10 cellular contexts compared by ENCODE assay signal in genomic region chr3:195154111-195154791, GRCh38.
A peak's percentile ranks its signal among the peaks of the same experiment; 100 is the strongest.
DNase-seq lines count a peak whose midpoint lies in the region; ATAC-seq and TF ChIP-seq lines count a peak whose summit lies in the region.
"Had no signal": no experiment of that assay in that cellular context is flagged by ENCODE, and none has a peak within 500 bp of the region (broad histone marks: within the 10 kb centered on the region; RNA-seq: fewer than 3 reads in every experiment).

No MANE protein-coding gene starts in this region.

- H3K27ac ChIP-seq in SK-N-SH (ENCODE audit: low read depth in 2 of 2, low read length in 1 of 2) (peak overlapping the region; percentile 72 to 98; a peak in 3 of 4 replicates), cingulate gyrus (ENCODE audit: low read depth, low read length) (peak overlapping the region; percentile 69)
- H3K27ac ChIP-seq: A549 had no signal

- peaks cover 55 to 82% of the 10 kb centered on the region in 2 experiments for H3K4me1 ChIP-seq in SK-N-SH (ENCODE audit: control insufficient read depth in 1 of 2, insufficient read depth in 2 of 2, low read depth in 1 of 2, low read length in 1 of 2)

- H3K79me2 ChIP-seq in SK-N-SH (ENCODE audit: insufficient read depth), result peaks cover 7% of the 10 kb centered on the region; the same call in 1 of the 2 replicates

- peak overlapping the region; percentile 75 for H3K4me2 ChIP-seq in SK-N-SH
- H3K4me2 ChIP-seq: A549 had no signal

- H3K36me3 Mint-ChIP-seq in mesothelial cell of epicardium (no peaks in the 10 kb centered on the region), type B pancreatic cell (no peaks in the 10 kb centered on the region)

- H3K4me3 Mint-ChIP-seq in mesothelial cell of epicardium, result no peak overlapping the region
- H3K4me3 Mint-ChIP-seq in type B pancreatic cell, result peak overlapping the region; percentile 65

- no peak for TF ChIP-seq EP300 in SK-N-SH (IDR thresholded peaks at IDR 0.05; ENCODE audit: borderline replicate concordance in 1 of 2, low read depth in 1 of 2, low read length in 1 of 2)

- H4K20me1 ChIP-seq in SK-N-SH (ENCODE audit: insufficient read depth), result no peaks in the 10 kb centered on the region

- peak overlapping the region; percentile 94 for H3K27ac Mint-ChIP-seq in mesothelial cell of epicardium
- peak overlapping the region; percentile 66 for H3K27ac Mint-ChIP-seq in type B pancreatic cell

- peaks cover 20% of the 10 kb centered on the region for H3F3A ChIP-seq in SK-N-SH (replicated peaks; ENCODE audit: insufficient read depth)

- H3K27me3 ChIP-seq in SK-N-SH (ENCODE audit: insufficient read depth), result no peaks in the 10 kb centered on the region
- H3K27me3 ChIP-seq: cardiac muscle cell had no signal

- no peak for DNase-seq in SK-N-SH
- no peak for DNase-seq in mesothelial cell of epicardium (ENCODE audit: low spot score in 2 of 2, unreplicated experiment in 2 of 2)
- DNase-seq in type B pancreatic cell (ENCODE audit: extremely low spot score, unreplicated experiment), result no peak
- DNase-seq in GM13977 (ENCODE audit: low spot score), result no peak
- DNase-seq in NCI-H1105 (lab: John Stamatoyannopoulos, UW), result no peak
- no peak for DNase-seq in activated CD4-positive, CD25-positive, alpha-beta regulatory T cell treated with anti-CD3 and anti-CD28 coated beads, Interleukin-2, amount 50 U/mL, for 72 hours

- H3K4me1 Mint-ChIP-seq in mesothelial cell of epicardium (peaks cover 64% of the 10 kb centered on the region), type B pancreatic cell (ENCODE audit: unreplicated experiment) (peaks cover 82% of the 10 kb centered on the region)

- no peak for TF ChIP-seq RAD21 in SK-N-SH (IDR thresholded peaks at IDR 0.05; ENCODE audit: low read length)

- no peak overlapping the region for H3K9ac ChIP-seq in SK-N-SH

- in situ Hi-C loops in GM13977 (cut with MboI; ENCODE audit: low pct_unique_long_range_greater_than_20kb, low sequenced_read_pairs, unreplicated experiment), result loop anchor here (10.0 kb wide), 1 partner anchor 101 kb away; no protein-coding TSS in a partner anchor

- CTCF ChIA-PET in SK-N-SH (lab: Yijun Ruan, JAX), result interaction anchor here (1.0 to 1.5 kb wide), 7 partner anchors 15 to 483 kb away, joined by 3 to 7 read pairs (median 3); partner anchors contain the start of gene LSG1

- 86% methylated on average over 16 of the region's 16 CpGs for WGBS in SK-N-SH (ENCODE audit: low lambda C conversion rate)

- H3K9me3 ChIP-seq in SK-N-SH, result no peaks in the 10 kb centered on the region
- H3K9me3 ChIP-seq: A549 had no signal

- POLR2A ChIA-PET in SK-N-SH (lab: Yijun Ruan, JAX), result interaction anchor here (1.2 kb wide), 1 partner anchor 19 kb away, joined by 3 read pairs; no protein-coding TSS in a partner anchor

- H3K9me3 Mint-ChIP-seq in mesothelial cell of epicardium (no peaks in the 10 kb centered on the region), type B pancreatic cell (no peaks in the 10 kb centered on the region)

- peaks cover 0 to 2% of the 10 kb centered on the region in 2 experiments for H3K36me3 ChIP-seq in SK-N-SH (replicated peaks in 1 of 2; ENCODE audit: control insufficient read depth in 1 of 2, insufficient read depth in 2 of 2, low read length in 1 of 2)
- H3K36me3 ChIP-seq: cardiac muscle cell had no signal

- ATAC-seq in SK-N-SH treated with all-trans-retinoic acid at 6 μM for 48 hours, result no peak
- ATAC-seq: A549 had no signal

- no peak overlapping the region for H3K4me3 ChIP-seq in SK-N-SH (ENCODE audit: low read depth in 2 of 2, low read length in 1 of 2)
- H3K4me3 ChIP-seq: A549, cardiac muscle cell had no signal

- no peak overlapping the region for H2AFZ ChIP-seq in SK-N-SH (ENCODE audit: low read depth)

- TF ChIP-seq CTCF in SK-N-SH (IDR thresholded peaks at IDR 0.05), result no peak
- TF ChIP-seq CTCF in mesothelial cell of epicardium (IDR thresholded peaks at IDR 0.05; ENCODE audit: unreplicated experiment), result no peak
- TF ChIP-seq CTCF in type B pancreatic cell (conservative IDR thresholded peaks at IDR 0.05), result no peak
- no peak for TF ChIP-seq CTCF in GM13977 (IDR thresholded peaks at IDR 0.05; ENCODE audit: extremely low read depth, insufficient read depth, missing control alignments)

- no peaks in the 10 kb centered on the region for H3K9me2 ChIP-seq in SK-N-SH

- H3K27me3 Mint-ChIP-seq in mesothelial cell of epicardium (ENCODE audit: low read depth), result no peaks in the 10 kb centered on the region
- H3K27me3 Mint-ChIP-seq in type B pancreatic cell, result peaks cover 4% of the 10 kb centered on the region

TF ChIP-seq in SK-N-SH, 30 proteins besides CTCF, POLR2A, EP300 and RAD21 (continues in another document):
- TF ChIP-seq SIN3A (IDR thresholded peaks at IDR 0.05; ENCODE audit: borderline replicate concordance, low read depth, low read length), result no peak
- no peak for TF ChIP-seq MXI1 (IDR thresholded peaks at IDR 0.05; ENCODE audit: low read depth, low read length)
- TF ChIP-seq USF2 (IDR thresholded peaks at IDR 0.05; ENCODE audit: borderline replicate concordance, low read depth, low read length), result no peak
- TF ChIP-seq FOXM1 (IDR thresholded peaks at IDR 0.05; ENCODE audit: low read depth), result no peak
- no peak for TF ChIP-seq FOXJ3 (CRISPR knock-in tag; IDR thresholded peaks at IDR 0.05)
- no peak for TF ChIP-seq NRF1 (IDR thresholded peaks at IDR 0.05; ENCODE audit: low read depth, low read length)
- TF ChIP-seq CHD2 (IDR thresholded peaks at IDR 0.05; ENCODE audit: low read length, partially characterized antibody), result no peak
- TF ChIP-seq TAF1 (IDR thresholded peaks at IDR 0.05; ENCODE audit: borderline replicate concordance, low read depth, low read length), result no peak
- no peak for TF ChIP-seq MAX (IDR thresholded peaks at IDR 0.05; ENCODE audit: low read depth)
- TF ChIP-seq ELF1 (IDR thresholded peaks at IDR 0.05), result no peak
- no peak for TF ChIP-seq RFX5 (IDR thresholded peaks at IDR 0.05; ENCODE audit: low read length)
- TF ChIP-seq TEAD4 (IDR thresholded peaks at IDR 0.05; ENCODE audit: borderline replicate concordance, insufficient read depth), result no peak
- no peak for TF ChIP-seq PBX3 (IDR thresholded peaks at IDR 0.05)

TF ChIP-seq in SK-N-SH treated with all-trans-retinoic acid at 6 μM for 48 hours, 23 proteins besides CTCF, POLR2A, EP300 and RAD21:
- TF ChIP-seq ESRRG (CRISPR knock-in tag; IDR thresholded peaks at IDR 0.05) (no peak), ISL1 (CRISPR knock-in tag; IDR thresholded peaks at IDR 0.05) (no peak), ZFP3 (CRISPR knock-in tag; IDR thresholded peaks at IDR 0.05) (no peak), ZFP30 (CRISPR knock-in tag; IDR thresholded peaks at IDR 0.05) (no peak), ZNF565 (CRISPR knock-in tag; conservative IDR thresholded peaks at IDR 0.05; ENCODE audit: low read depth) (no peak), CSDC2 (CRISPR knock-in tag; IDR thresholded peaks at IDR 0.05) (no peak), RARB (CRISPR knock-in tag; IDR thresholded peaks at IDR 0.05) (no peak), ZNF70 (CRISPR knock-in tag; IDR thresholded peaks at IDR 0.05) (no peak), CREB5 (CRISPR knock-in tag; IDR thresholded peaks at IDR 0.05; ENCODE audit: low read depth) (no peak), OSR1 (CRISPR knock-in tag; IDR thresholded peaks at IDR 0.05) (no peak), GLIS3 (CRISPR knock-in tag; IDR thresholded peaks at IDR 0.05) (no peak), ZC3H10 (CRISPR knock-in tag; IDR thresholded peaks at IDR 0.05) (no peak), ZNF8 (CRISPR knock-in tag; IDR thresholded peaks at IDR 0.05) (no peak), SNAI2 (CRISPR knock-in tag; IDR thresholded peaks at IDR 0.05) (no peak), TOX (CRISPR knock-in tag; IDR thresholded peaks at IDR 0.05; ENCODE audit: borderline replicate concordance) (no peak), CSRNP3 (CRISPR knock-in tag; IDR thresholded peaks at IDR 0.05) (no peak), PPARA (CRISPR knock-in tag; IDR thresholded peaks at IDR 0.05; ENCODE audit: borderline replicate concordance) (no peak), TCF4 (CRISPR knock-in tag; IDR thresholded peaks at IDR 0.05; ENCODE audit: borderline replicate concordance) (no peak)
